Comparison of ENCODE assay signal across 1 cellular context in the genomic region with DNA sequence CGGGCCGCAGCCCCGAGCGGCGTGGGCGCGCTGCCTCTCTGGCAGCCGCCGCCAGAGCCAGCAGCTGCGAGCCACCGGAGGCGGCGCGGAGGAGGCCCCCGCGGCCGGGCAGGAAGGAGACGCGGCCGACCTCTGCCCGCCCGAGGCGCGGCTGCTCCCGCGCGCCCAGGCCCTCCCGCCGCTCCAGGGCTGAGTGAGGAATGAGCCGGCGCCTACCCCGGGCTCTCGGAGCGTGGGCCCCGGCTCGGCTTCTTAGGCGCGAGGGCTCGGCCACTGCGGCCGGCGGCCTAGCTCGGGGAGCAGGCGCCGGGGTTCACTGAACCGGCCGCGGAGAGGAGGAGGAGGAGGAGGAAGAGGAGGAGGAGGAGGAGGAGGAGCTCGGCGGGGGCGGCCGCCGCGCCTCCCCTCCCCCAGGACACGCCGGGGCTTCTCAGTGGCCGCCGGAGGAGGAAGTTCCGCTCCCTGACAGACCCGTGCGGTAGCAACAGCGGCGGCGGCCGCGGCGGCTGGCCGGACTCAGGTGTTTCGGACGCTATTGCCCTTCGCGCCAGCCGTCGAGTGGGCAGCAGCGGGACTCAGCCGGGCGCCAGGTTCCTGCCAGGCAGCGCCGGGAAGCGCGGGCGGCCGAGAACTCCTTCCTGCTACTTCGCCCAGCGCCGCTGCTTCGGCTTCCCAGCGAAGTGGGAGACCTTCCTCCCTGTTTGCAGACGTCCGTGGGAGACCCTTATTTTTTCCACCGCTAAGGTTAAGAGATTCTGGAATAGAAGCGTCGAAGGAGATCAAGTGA.
TF ChIP-seq lines count a peak whose summit lies in the region.

MAN1A2 (plus strand) TSS at position 468 of the 787 bp plus-strand sequence. CDS start 735 bp downstream, outside the sequence.

TF ChIP-seq in H1, 55 proteins besides CTCF, POLR2A, EP300 and RAD21:
- TF ChIP-seq, protein P1, sequence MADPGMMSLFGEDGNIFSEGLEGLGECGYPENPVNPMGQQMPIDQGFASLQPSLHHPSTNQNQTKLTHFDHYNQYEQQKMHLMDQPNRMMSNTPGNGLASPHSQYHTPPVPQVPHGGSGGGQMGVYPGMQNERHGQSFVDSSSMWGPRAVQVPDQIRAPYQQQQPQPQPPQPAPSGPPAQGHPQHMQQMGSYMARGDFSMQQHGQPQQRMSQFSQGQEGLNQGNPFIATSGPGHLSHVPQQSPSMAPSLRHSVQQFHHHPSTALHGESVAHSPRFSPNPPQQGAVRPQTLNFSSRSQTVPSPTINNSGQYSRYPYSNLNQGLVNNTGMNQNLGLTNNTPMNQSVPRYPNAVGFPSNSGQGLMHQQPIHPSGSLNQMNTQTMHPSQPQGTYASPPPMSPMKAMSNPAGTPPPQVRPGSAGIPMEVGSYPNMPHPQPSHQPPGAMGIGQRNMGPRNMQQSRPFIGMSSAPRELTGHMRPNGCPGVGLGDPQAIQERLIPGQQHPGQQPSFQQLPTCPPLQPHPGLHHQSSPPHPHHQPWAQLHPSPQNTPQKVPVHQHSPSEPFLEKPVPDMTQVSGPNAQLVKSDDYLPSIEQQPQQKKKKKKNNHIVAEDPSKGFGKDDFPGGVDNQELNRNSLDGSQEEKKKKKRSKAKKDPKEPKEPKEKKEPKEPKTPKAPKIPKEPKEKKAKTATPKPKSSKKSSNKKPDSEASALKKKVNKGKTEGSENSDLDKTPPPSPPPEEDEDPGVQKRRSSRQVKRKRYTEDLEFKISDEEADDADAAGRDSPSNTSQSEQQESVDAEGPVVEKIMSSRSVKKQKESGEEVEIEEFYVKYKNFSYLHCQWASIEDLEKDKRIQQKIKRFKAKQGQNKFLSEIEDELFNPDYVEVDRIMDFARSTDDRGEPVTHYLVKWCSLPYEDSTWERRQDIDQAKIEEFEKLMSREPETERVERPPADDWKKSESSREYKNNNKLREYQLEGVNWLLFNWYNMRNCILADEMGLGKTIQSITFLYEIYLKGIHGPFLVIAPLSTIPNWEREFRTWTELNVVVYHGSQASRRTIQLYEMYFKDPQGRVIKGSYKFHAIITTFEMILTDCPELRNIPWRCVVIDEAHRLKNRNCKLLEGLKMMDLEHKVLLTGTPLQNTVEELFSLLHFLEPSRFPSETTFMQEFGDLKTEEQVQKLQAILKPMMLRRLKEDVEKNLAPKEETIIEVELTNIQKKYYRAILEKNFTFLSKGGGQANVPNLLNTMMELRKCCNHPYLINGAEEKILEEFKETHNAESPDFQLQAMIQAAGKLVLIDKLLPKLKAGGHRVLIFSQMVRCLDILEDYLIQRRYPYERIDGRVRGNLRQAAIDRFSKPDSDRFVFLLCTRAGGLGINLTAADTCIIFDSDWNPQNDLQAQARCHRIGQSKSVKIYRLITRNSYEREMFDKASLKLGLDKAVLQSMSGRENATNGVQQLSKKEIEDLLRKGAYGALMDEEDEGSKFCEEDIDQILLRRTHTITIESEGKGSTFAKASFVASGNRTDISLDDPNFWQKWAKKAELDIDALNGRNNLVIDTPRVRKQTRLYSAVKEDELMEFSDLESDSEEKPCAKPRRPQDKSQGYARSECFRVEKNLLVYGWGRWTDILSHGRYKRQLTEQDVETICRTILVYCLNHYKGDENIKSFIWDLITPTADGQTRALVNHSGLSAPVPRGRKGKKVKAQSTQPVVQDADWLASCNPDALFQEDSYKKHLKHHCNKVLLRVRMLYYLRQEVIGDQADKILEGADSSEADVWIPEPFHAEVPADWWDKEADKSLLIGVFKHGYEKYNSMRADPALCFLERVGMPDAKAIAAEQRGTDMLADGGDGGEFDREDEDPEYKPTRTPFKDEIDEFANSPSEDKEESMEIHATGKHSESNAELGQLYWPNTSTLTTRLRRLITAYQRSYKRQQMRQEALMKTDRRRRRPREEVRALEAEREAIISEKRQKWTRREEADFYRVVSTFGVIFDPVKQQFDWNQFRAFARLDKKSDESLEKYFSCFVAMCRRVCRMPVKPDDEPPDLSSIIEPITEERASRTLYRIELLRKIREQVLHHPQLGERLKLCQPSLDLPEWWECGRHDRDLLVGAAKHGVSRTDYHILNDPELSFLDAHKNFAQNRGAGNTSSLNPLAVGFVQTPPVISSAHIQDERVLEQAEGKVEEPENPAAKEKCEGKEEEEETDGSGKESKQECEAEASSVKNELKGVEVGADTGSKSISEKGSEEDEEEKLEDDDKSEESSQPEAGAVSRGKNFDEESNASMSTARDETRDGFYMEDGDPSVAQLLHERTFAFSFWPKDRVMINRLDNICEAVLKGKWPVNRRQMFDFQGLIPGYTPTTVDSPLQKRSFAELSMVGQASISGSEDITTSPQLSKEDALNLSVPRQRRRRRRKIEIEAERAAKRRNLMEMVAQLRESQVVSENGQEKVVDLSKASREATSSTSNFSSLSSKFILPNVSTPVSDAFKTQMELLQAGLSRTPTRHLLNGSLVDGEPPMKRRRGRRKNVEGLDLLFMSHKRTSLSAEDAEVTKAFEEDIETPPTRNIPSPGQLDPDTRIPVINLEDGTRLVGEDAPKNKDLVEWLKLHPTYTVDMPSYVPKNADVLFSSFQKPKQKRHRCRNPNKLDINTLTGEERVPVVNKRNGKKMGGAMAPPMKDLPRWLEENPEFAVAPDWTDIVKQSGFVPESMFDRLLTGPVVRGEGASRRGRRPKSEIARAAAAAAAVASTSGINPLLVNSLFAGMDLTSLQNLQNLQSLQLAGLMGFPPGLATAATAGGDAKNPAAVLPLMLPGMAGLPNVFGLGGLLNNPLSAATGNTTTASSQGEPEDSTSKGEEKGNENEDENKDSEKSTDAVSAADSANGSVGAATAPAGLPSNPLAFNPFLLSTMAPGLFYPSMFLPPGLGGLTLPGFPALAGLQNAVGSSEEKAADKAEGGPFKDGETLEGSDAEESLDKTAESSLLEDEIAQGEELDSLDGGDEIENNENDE (IDR thresholded peaks at IDR 0.05; ENCODE audit: insufficient replicate concordance, low read length) = no peak
- TF ChIP-seq BACH1 (IDR thresholded peaks at IDR 0.05; ENCODE audit: low read length) (no peak; the same call in 1 of the 2 replicates), RFX5 (IDR thresholded peaks at IDR 0.05; ENCODE audit: borderline replicate concordance, low read depth, low read length) (no peak), TCF12 (IDR thresholded peaks at IDR 0.05; ENCODE audit: low read depth, low read length) (no peak), RNF2 (IDR thresholded peaks at IDR 0.05; ENCODE audit: borderline replicate concordance, low read depth, low read length, missing control alignments, poor library complexity, severe bottlenecking) (no peak), SAP30 (IDR thresholded peaks at IDR 0.05; ENCODE audit: insufficient read depth, insufficient replicate concordance, low read length) (no peak), PHF8 (conservative IDR thresholded peaks at IDR 0.05; ENCODE audit: low read depth, low read length) (peak; percentile 55), CEBPB (IDR thresholded peaks at IDR 0.05; ENCODE audit: low read depth, low read length) (no peak), SIN3A (conservative IDR thresholded peaks at IDR 0.05 in 1 of 2, IDR thresholded peaks at IDR 0.05 in 1 of 2; ENCODE audit: low read depth in 1 of 2, low read length in 2 of 2) (peak in 1 of 2 experiments; percentile 73; a peak in 2 of 4 replicates), GABPA (IDR thresholded peaks at IDR 0.05; ENCODE audit: borderline replicate concordance, insufficient read depth, low read length) (0 out of 2 replicates have a peak, but pooled peaks have one; percentile 39), NRF1 (IDR thresholded peaks at IDR 0.05; ENCODE audit: low read depth, low read length) (no peak), HDAC2 (IDR thresholded peaks at IDR 0.05; ENCODE audit: borderline replicate concordance in 1 of 2, low read depth in 2 of 2, low read length in 2 of 2) (peak in 1 of 2 experiments; percentile 40; a peak in 1 of 4 replicates), E2F6 (IDR thresholded peaks at IDR 0.05) (peak; percentile 24; the same call in 1 of the 2 replicates), CHD1 (IDR thresholded peaks at IDR 0.05; ENCODE audit: low read depth, low read length) (no peak; the same call in 1 of the 2 replicates), CREB1 (IDR thresholded peaks at IDR 0.05) (0 out of 2 replicates have a peak, but pooled peaks have one; percentile 10), JUN (IDR thresholded peaks at IDR 0.05; ENCODE audit: low read depth, low read length) (no peak), RBBP5 (IDR thresholded peaks at IDR 0.05; ENCODE audit: borderline replicate concordance, low read depth, low read length) (peak; percentile 6; the same call in 1 of the 2 replicates), KDM5A (IDR thresholded peaks at IDR 0.05; ENCODE audit: low read length) (no peak), HDAC6 (IDR thresholded peaks at IDR 0.05; ENCODE audit: low read depth, low read length) (no peak), BCL11A (IDR thresholded peaks at IDR 0.05; ENCODE audit: low read depth in 2 of 2, low read length in 2 of 2) (no peak), SP4 (IDR thresholded peaks at IDR 0.05; ENCODE audit: low read length) (no peak), KDM1A (IDR thresholded peaks at IDR 0.05; ENCODE audit: borderline replicate concordance, low read length) (no peak), ASH2L (IDR thresholded peaks at IDR 0.05; ENCODE audit: low read length) (peak; percentile 99), TBP (IDR thresholded peaks at IDR 0.05; ENCODE audit: low read depth, low read length) (peak; percentile 47), CTBP2 (IDR thresholded peaks at IDR 0.05; ENCODE audit: borderline replicate concordance, insufficient read depth, insufficient read length, low read length) (no peak), SP2 (IDR thresholded peaks at IDR 0.05; ENCODE audit: low read length) (no peak), TEAD4 (IDR thresholded peaks at IDR 0.05; ENCODE audit: low read depth, low read length) (no peak), KDM4A (IDR thresholded peaks at IDR 0.05; ENCODE audit: low read depth, low read length, severe bottlenecking) (peak; percentile 94), CBX5 (IDR thresholded peaks at IDR 0.05; ENCODE audit: low read depth, low read length) (no peak), SIX5 (IDR thresholded peaks at IDR 0.05; ENCODE audit: low read depth, low read length) (no peak), EGR1 (IDR thresholded peaks at IDR 0.05; ENCODE audit: borderline replicate concordance, low read depth, low read length) (peak; percentile 62; the same call in 1 of the 2 replicates), POLR2AphosphoS5 (IDR thresholded peaks at IDR 0.05; ENCODE audit: low read depth, low read length) (no peak), SIRT6 (IDR thresholded peaks at IDR 0.05; ENCODE audit: low read length) (no peak), CHD2 (IDR thresholded peaks at IDR 0.05; ENCODE audit: low read length) (no peak), FOSL1 (IDR thresholded peaks at IDR 0.05; ENCODE audit: insufficient read depth, low read depth, low read length) (no peak)
TF ChIP-seq in H1: peak in this region for 11.
